Comparison of ENCODE assay signal across 13 cellular contexts in genomic region chr11:79481795-79482194, GRCh38. TPM values are rescaled to one million over a fixed set of nuclear protein-coding genes. Genes with fewer than 3 reads are reported as not detected.
A peak's percentile ranks its signal among the peaks of the same experiment; 100 is the strongest.
DNase-seq lines count a peak whose midpoint lies in the region; ATAC-seq and TF ChIP-seq lines count a peak whose summit lies in the region.
"Had no signal": no experiment of that assay in that cellular context is flagged by ENCODE, and none has a peak within 500 bp of the region (broad histone marks: within the 10 kb centered on the region; RNA-seq: fewer than 3 reads in every experiment).

No MANE protein-coding gene starts in this region.

- H3K4me1 ChIP-seq in upper lobe of left lung, result no peaks in the 10 kb centered on the region

- H3K27me3 ChIP-seq in upper lobe of left lung, result no peaks in the 10 kb centered on the region

- no peak for TF ChIP-seq POLR2A in upper lobe of left lung (IDR thresholded peaks at IDR 0.05)

- no peak overlapping the region for H3K4me3 ChIP-seq in upper lobe of left lung

- no peaks in the 10 kb centered on the region for H3K36me3 ChIP-seq in upper lobe of left lung

- ATAC-seq in HG02840 (IDR thresholded peaks at IDR 0.05; ENCODE audit: low FRiP score, unreplicated experiment) (peak; percentile 46), HG03571 (IDR thresholded peaks at IDR 0.05; ENCODE audit: unreplicated experiment) (peak; percentile 56), sciatic nerve (no peak), upper lobe of left lung (ENCODE audit: low FRiP score in 2 of 2) (no peak)
- ATAC-seq: activated CD4-positive, alpha-beta T cell treated with anti-CD3 and anti-CD28 coated beads for 36 hours had no signal

- no peaks in the 10 kb centered on the region for H3K9me3 ChIP-seq in upper lobe of left lung

- intact Hi-C loops in sciatic nerve (cut with DNase I), result no loop called here

- TF ChIP-seq CTCF in upper lobe of left lung (IDR thresholded peaks at IDR 0.05), result no peak

- DNase-seq in SIG-M5 treated with dmso at 0.1 percent for 504 hours (lab: John Stamatoyannopoulos, UW; ENCODE audit: unreplicated experiment) (peak; percentile 14), SIG-M5 (lab: John Stamatoyannopoulos, UW) (no peak), sciatic nerve (ENCODE audit: low spot score) (no peak), upper lobe of left lung (no peak)
- no peak for DNase-seq in effector CD8-positive, alpha-beta T cell (lab: John Stamatoyannopoulos, UW)
- DNase-seq in activated naive CD4-positive, alpha-beta T cell treated with Interleukin-2 at 50 U/mL for 16 hours, result no peak
- DNase-seq: activated CD4-positive, alpha-beta T cell treated with anti-CD3 and anti-CD28 coated beads for 36 hours; DMS 273 treated with DMSO at 0.1 percent for 48 hours; NCI-H524 treated with DMSO at 0.1 percent for 48 hours; stimulated activated CD4-positive, alpha-beta T cell treated with anti-CD3 and anti-CD28 coated beads, Interleukin-1b, Interleukin-23, amount 100 ng/mL, for 48 hours had no signal

- no peak overlapping the region for H3K27ac ChIP-seq in upper lobe of left lung
- H3K27ac ChIP-seq: 22Rv1 had no signal

- no peak for TF ChIP-seq EP300 in upper lobe of left lung (IDR thresholded peaks at IDR 0.05)

- WGBS in upper lobe of left lung, 2 donors, result 45 to 60% methylated on average over 3 of the region's 3 CpGs

RNA-seq across cellular contexts. Expression of gene TENM4, which starts 41.0 kb away (rescaled TPM):
- total RNA-seq in sciatic nerve, result 16.5 TPM
- total RNA-seq in upper lobe of left lung, result 10 to 100 TPM in 2 of 6 donors, 1 to 10 TPM in 3, under 1 TPM in 1; 0.11 to 20.0 (median 3.7) TPM
- total RNA-seq: activated CD4-positive, alpha-beta T cell treated with anti-CD3 and anti-CD28 coated beads for 36 hours had no signal

Comparison
In these comparisons a context has a peak if more than half of its experiments do, and no peak if none do; other contexts are left out.
1. ATAC-seq: peak in HG02840 (single experiment) and HG03571 (single experiment); none in sciatic nerve (single experiment) and upper lobe of left lung (0 of 2).